17 cellular contexts compared by ENCODE assay signal in the genomic region with DNA sequence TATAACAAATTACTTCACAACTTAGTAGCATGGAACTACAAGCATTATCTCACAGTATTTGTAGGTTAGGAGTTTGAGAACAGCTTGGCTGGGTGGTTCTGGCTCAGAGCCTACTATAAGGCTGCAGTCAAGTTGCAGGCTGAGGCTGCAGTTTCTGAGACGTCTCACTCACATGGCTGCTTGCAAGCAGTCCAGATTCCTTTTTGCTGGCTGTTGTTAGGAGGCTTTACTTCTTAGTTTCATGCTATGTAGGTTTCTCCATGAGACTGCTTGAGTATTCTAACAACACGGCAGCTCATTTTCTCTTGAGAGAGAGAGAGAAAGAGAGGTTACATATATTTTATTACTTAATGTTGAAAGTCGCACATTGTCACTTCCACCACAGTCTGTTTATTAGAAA.
A peak's percentile ranks its signal among the peaks of the same experiment; 100 is the strongest.
DNase-seq lines count a peak whose midpoint lies in the region; ATAC-seq, FAIRE-seq and TF ChIP-seq lines count a peak whose summit lies in the region.
"Had no signal": no experiment of that assay in that cellular context is flagged by ENCODE, and none has a peak within 500 bp of the region (broad histone marks: within the 10 kb centered on the region; RNA-seq: fewer than 3 reads in every experiment).

No MANE protein-coding gene starts in this region.

- intact Hi-C loops in pancreas (cut with DNase I) = no loop called here
- intact Hi-C loops in uterus (cut with DNase I; ENCODE audit: low total_unique reads) = no loop called here

- H3K9ac ChIP-seq in smooth muscle cell (ENCODE audit: low read depth) = no peak overlapping the region

- no peaks in the 10 kb centered on the region for H4K20me1 ChIP-seq in smooth muscle cell (ENCODE audit: low read depth)

- H2AFZ ChIP-seq in smooth muscle cell (ENCODE audit: low read depth) = peak overlapping the region; percentile 77

- H3K4me3 ChIP-seq in smooth muscle cell (peak overlapping the region; percentile 20), pancreas (no peak overlapping the region), uterus (no peak overlapping the region)

- H3K27ac ChIP-seq in smooth muscle cell (ENCODE audit: low read depth) = peak overlapping the region; percentile 43
- H3K27ac ChIP-seq in pancreas = no peak overlapping the region
- H3K27ac ChIP-seq in uterus = no peak overlapping the region

- no peak for ATAC-seq in pancreas
- ATAC-seq: activated CD8-positive, alpha-beta memory T cell treated with anti-CD3 and anti-CD28 coated beads, Interleukin-2, amount 10 ng/mL, durations not matched to agents 7 days and 5 days; left ventricle myocardium superior had no signal

- H3K9me3 ChIP-seq in smooth muscle cell (replicated peaks; ENCODE audit: low read depth) (no peaks in the 10 kb centered on the region), pancreas (no peaks in the 10 kb centered on the region), uterus (no peaks in the 10 kb centered on the region)

- TF ChIP-seq CTCF in smooth muscle cell (IDR thresholded peaks at IDR 0.05; ENCODE audit: borderline replicate concordance, insufficient read depth, poor library complexity, severe bottlenecking) (no peak), pancreas (IDR thresholded peaks at IDR 0.05) (no peak), uterus (IDR thresholded peaks at IDR 0.05) (no peak)

- DNase-seq in NCI-H2227 (lab: John Stamatoyannopoulos, UW; ENCODE audit: unreplicated experiment) = peak; percentile 22
- DNase-seq in amniotic epithelial cell (ENCODE audit: low read depth) = peak; percentile 10
- peak; percentile 10 for DNase-seq in iPS-NIHi7 (ENCODE audit: extremely low spot score)
- DNase-seq in smooth muscle cell (lab: John Stamatoyannopoulos, UW; ENCODE audit: unreplicated experiment) = no peak
- no peak for DNase-seq in pancreas
- no peak for DNase-seq in T-helper 2 cell
- DNase-seq in uterus = no peak
- DNase-seq: activated CD4-positive, alpha-beta T cell treated with anti-CD3 and anti-CD28 coated beads for 4 hours; activated CD8-positive, alpha-beta memory T cell treated with anti-CD3 and anti-CD28 coated beads, Interleukin-2, amount 10 ng/mL, durations not matched to agents 7 days and 5 days; activated naive CD8-positive, alpha-beta T cell treated with anti-CD3 and anti-CD28 coated beads, Interleukin-2, amount 10 ng/mL, durations not matched to agents 7 days and 5 days; AML-193; COR-L47; dermis blood vessel endothelial cell; Karpas-422; left ventricle myocardium superior; NCI-H1092 had no signal

- no peaks in the 10 kb centered on the region for H3K36me3 ChIP-seq in smooth muscle cell (ENCODE audit: low read depth)
- no peaks in the 10 kb centered on the region for H3K36me3 ChIP-seq in pancreas
- H3K36me3 ChIP-seq in uterus = no peaks in the 10 kb centered on the region

- no peaks in the 10 kb centered on the region for H3K27me3 ChIP-seq in smooth muscle cell (ENCODE audit: low read depth)
- H3K27me3 ChIP-seq in pancreas = no peaks in the 10 kb centered on the region
- no peaks in the 10 kb centered on the region for H3K27me3 ChIP-seq in uterus

- no peaks in the 10 kb centered on the region for H3K79me2 ChIP-seq in smooth muscle cell (ENCODE audit: low read depth)

- H3K4me1 ChIP-seq in smooth muscle cell (ENCODE audit: low read depth) (no peaks in the 10 kb centered on the region), pancreas (no peaks in the 10 kb centered on the region), uterus (no peaks in the 10 kb centered on the region)

- H3K4me2 ChIP-seq in smooth muscle cell = peak overlapping the region; percentile 80

- no peak for FAIRE-seq in pancreas (lab: Jason Lieb, UNC)
- FAIRE-seq: HTR-8/SVneo had no signal

- WGBS in smooth muscle cell (ENCODE audit: low lambda C conversion rate) = 18% methylated on average over 3 of the region's 3 CpGs
- 29 to 34% methylated on average over 3 of the region's 3 CpGs for WGBS in pancreas, 2 donors

- H3F3A ChIP-seq in smooth muscle cell (ENCODE audit: low read depth) = no peaks in the 10 kb centered on the region

- TF ChIP-seq POLR2A in uterus (IDR thresholded peaks at IDR 0.05) = no peak

Comparison
In these comparisons a context has a peak if more than half of its experiments do, and no peak if none do; other contexts are left out.
1. DNase-seq: peak in NCI-H2227 (single experiment), amniotic epithelial cell (single experiment) and iPS-NIHi7 (single experiment); none in smooth muscle cell (single experiment), pancreas (0 of 6), T-helper 2 cell (0 of 5) and uterus (0 of 2).